In the genomic region with DNA sequence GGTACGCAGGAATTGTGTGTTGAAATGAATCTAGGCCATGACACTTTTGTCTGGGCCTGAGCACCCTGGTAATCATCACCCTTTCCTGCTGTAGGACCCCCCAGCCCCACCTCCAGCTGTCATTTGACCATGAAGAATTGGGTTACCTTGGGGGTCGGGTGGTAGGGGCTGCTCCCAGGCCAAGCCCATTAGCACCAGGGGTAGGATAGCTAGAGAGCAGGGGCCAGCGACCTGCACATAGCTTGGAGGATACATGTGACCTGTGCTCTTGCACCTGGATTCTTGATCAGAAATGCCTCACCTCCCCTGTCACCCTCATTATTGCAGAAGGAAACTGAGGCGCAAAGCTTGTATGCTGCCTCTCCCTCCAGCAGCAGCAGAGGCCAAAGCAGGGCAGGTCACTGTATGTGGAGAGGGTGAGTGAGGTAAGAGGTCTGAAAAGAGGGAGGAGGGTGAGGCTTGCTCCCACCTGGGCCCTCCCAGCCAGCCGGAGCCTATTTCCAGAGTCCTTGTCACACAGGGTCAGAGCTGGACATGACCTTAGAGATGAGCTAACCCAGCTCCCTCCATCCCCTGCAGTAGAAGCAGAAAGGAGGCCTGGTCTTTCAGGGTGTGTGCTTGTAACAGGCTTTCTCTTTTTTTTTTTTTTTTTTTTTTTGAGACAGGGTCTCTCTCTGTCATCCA, we compare ENCODE assay signal across 22 cellular contexts. TPM values are rescaled to one million over a fixed set of nuclear protein-coding genes. Genes with fewer than 3 reads are reported as not detected.
"Had no signal": no experiment of that assay in that cellular context is flagged by ENCODE, and none has a peak within 500 bp of the region (broad histone marks: within the 10 kb centered on the region; RNA-seq: fewer than 3 reads in every experiment).

No MANE protein-coding gene starts in this region.

- H3K36me3 ChIP-seq: left ventricle myocardium inferior, lower lobe of right lung, right lobe of liver, tibial nerve had no signal

- H3K27ac ChIP-seq: foreskin keratinocyte, left ventricle myocardium inferior, lower lobe of right lung, parathyroid adenoma, psoas muscle, right lobe of liver, tibial nerve had no signal

- H3K4me1 ChIP-seq: right lobe of liver had no signal

- H3K4me3 ChIP-seq: left ventricle myocardium inferior, lower lobe of right lung, psoas muscle, right lobe of liver, testis, tibial nerve had no signal

- H3K9me3 ChIP-seq: left ventricle myocardium inferior, lower lobe of right lung, psoas muscle, right lobe of liver, testis, tibial nerve had no signal

- H3K27me3 ChIP-seq: foreskin keratinocyte, right lobe of liver, testis, tibial nerve had no signal

- DNase-seq: dermis blood vessel endothelial cell; erythroblast; foreskin keratinocyte; immature natural killer cell; kidney; left cardiac atrium; left ventricle myocardium inferior; lower lobe of right lung; naive B cell; psoas muscle; retina; right lobe of liver; stimulated activated CD4-positive, alpha-beta T cell treated with anti-CD3 and anti-CD28 coated beads, Interleukin-2, amount 100 ng/mL, for 24 hours; stimulated activated CD4-positive, alpha-beta T cell treated with anti-CD3 and anti-CD28 coated beads, Interleukin-4, amount 100 ng/mL, for 4 hours; stimulated activated naive B cell treated with anti-CD40 and anti-IgM and Interleukin-4, amounts not matched to agents 10 μg/mL and 1 μg/mL and 100 μg/mL, for 72 hours; stimulated activated naive CD8-positive, alpha-beta T cell treated with anti-CD3 and anti-CD28 coated beads, Interleukin-15, amount 100 ng/mL, for 72 hours; testis had no signal

RNA-seq across cellular contexts. Expression of a gene that starts 35.3 kb away (rescaled TPM):
- total RNA-seq: subcutaneous adipose tissue had no signal
- polyA plus RNA-seq: immature natural killer cell had no signal

RNA-seq across cellular contexts. Expression of a gene that starts 46.9 kb away (rescaled TPM):
- polyA plus RNA-seq: immature natural killer cell had no signal

RNA-seq across cellular contexts. Expression of a gene that starts 52.2 kb away (rescaled TPM):
- total RNA-seq: endothelial cell of umbilical vein, foreskin keratinocyte, lower lobe of right lung, urinary bladder had no signal
- polyA plus RNA-seq: endothelial cell of umbilical vein, foreskin keratinocyte, immature natural killer cell, urinary bladder had no signal
